14 cellular contexts compared by ENCODE assay signal in the genomic region with DNA sequence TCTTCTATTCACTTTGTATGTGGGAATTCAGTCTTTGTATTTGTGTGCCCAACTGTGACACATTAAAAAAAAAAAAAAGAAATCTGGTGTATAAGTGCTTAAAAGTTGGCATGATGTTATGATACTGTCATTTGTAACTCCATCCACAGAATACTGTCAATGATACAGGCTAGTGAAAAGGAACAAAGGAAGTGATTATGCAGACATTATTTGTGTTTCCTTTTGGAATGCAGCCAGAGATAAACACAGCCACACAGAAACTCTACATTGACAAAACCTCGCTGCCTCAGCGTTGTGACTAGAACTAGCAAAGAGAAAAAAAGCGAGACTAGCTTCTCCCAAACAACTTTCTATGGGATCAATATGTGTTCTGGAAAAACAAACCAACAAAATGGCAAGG.
DNase-seq lines count a peak whose midpoint lies in the region; FAIRE-seq and TF ChIP-seq lines count a peak whose summit lies in the region.
"Had no signal": no experiment of that assay in that cellular context is flagged by ENCODE, and none has a peak within 500 bp of the region (broad histone marks: within the 10 kb centered on the region; RNA-seq: fewer than 3 reads in every experiment).

No MANE protein-coding gene starts in this region.

- intact Hi-C loops in endothelial cell of umbilical vein (cut with micrococcal nuclease) = no loop called here

- H3K79me2 ChIP-seq in endothelial cell of umbilical vein (ENCODE audit: control insufficient read depth, insufficient read depth, low read length) = no peaks in the 10 kb centered on the region

- no peak overlapping the region for H2AFZ ChIP-seq in endothelial cell of umbilical vein (ENCODE audit: low read depth, low read length)

- CTCF ChIA-PET in endothelial cell of umbilical vein (lab: Charles Lee) = interaction anchor here (0.6 kb wide), 1 partner anchor 648 kb away, joined by 3 read pairs; no protein-coding TSS in a partner anchor
- CTCF ChIA-PET in activated CD4-positive, alpha-beta memory T cell treated with anti-CD3 and anti-CD28 coated beads, Interleukin-2, amount 10 ng/mL, durations not matched to agents 7 days and 5 days (lab: Charles Lee) = no interaction called here

- BruUV-seq in endothelial cell of umbilical vein (replicated peaks; lab: Mats Ljungman, UMichigan) = no TSS peak

- H3K27me3 ChIP-seq in endothelial cell of umbilical vein (ENCODE audit: control insufficient read depth in 2 of 2, insufficient read depth in 2 of 2, low read length in 2 of 2) = no peaks in the 10 kb centered on the region
- H3K27me3 ChIP-seq: thyroid gland had no signal

- peak; percentile 65 for FAIRE-seq in endothelial cell of umbilical vein (lab: Jason Lieb, UNC)
- FAIRE-seq: endometrium had no signal

- H3K4me3 ChIP-seq in endothelial cell of umbilical vein (replicated peaks in 1 of 3; ENCODE audit: insufficient read depth in 1 of 3, low read depth in 1 of 3, low read length in 3 of 3) = no peak overlapping the region
- H3K4me3 ChIP-seq: lower lobe of right lung, thyroid gland had no signal

- DNase-seq in NCI-H1092 treated with DMSO at 0.1 percent for 48 hours (lab: John Stamatoyannopoulos, UW) (peak; percentile 15), NCI-H748 treated with DMSO at 0.1 percent for 48 hours (lab: John Stamatoyannopoulos, UW) (peak; percentile 84), endothelial cell of umbilical vein (ENCODE audit: low read depth, low spot score) (peak; percentile 14), progenitor cell of endocrine pancreas (ENCODE audit: low spot score, unreplicated experiment) (no peak), SW 1271 (lab: John Stamatoyannopoulos, UW) (no peak), mesenteric fat pad (ENCODE audit: low spot score) (no peak), AML-193 (lab: John Stamatoyannopoulos, UW) (no peak)
- DNase-seq in activated CD4-positive, alpha-beta memory T cell treated with anti-CD3 and anti-CD28 coated beads, Interleukin-2, amount 10 ng/mL, durations not matched to agents 7 days and 5 days = no peak
- DNase-seq: activated T-cell treated with anti-CD3 and anti-CD28 coated beads, Interleukin-2, amount 50 U/mL, for 48 hours; aorta; CD4-positive, CD25-positive, alpha-beta regulatory T cell; lower lobe of right lung; thyroid gland had no signal

- TF ChIP-seq POLR2A in endothelial cell of umbilical vein (IDR thresholded peaks at IDR 0.05; ENCODE audit: low read depth, low read length) = no peak

- H3K9me1 ChIP-seq in endothelial cell of umbilical vein (replicated peaks; ENCODE audit: control insufficient read depth, extremely low read depth, insufficient read depth, low read length) = no peaks in the 10 kb centered on the region

- POLR2A ChIA-PET in endothelial cell of umbilical vein (lab: Charles Lee) = no interaction called here
- POLR2A ChIA-PET in activated CD4-positive, alpha-beta memory T cell treated with anti-CD3 and anti-CD28 coated beads, Interleukin-2, amount 10 ng/mL, durations not matched to agents 7 days and 5 days (lab: Charles Lee) = no interaction called here

- H3K4me1 ChIP-seq in endothelial cell of umbilical vein (ENCODE audit: control insufficient read depth, extremely low read depth, insufficient read depth, low read length) = no peaks in the 10 kb centered on the region
- H3K4me1 ChIP-seq: lower lobe of right lung, thyroid gland had no signal

- H3K9ac ChIP-seq in endothelial cell of umbilical vein (replicated peaks; ENCODE audit: extremely low read depth, insufficient read depth, low read length) = no peak overlapping the region

- no peak overlapping the region for H3K4me3 Mint-ChIP-seq in progenitor cell of endocrine pancreas (ENCODE audit: low read depth)
- H3K4me3 Mint-ChIP-seq in activated CD4-positive, alpha-beta memory T cell treated with anti-CD3 and anti-CD28 coated beads, Interleukin-2, amount 10 ng/mL, durations not matched to agents 7 days and 5 days = no peak overlapping the region
- H3K4me3 Mint-ChIP-seq: CD4-positive, CD25-positive, alpha-beta regulatory T cell had no signal

- H3K27ac ChIP-seq in endothelial cell of umbilical vein (ENCODE audit: insufficient read depth, low read depth, low read length) = no peak overlapping the region
- H3K27ac ChIP-seq: lower lobe of right lung, thyroid gland had no signal

- H3K9me3 Mint-ChIP-seq in progenitor cell of endocrine pancreas (ENCODE audit: low read depth) = no peaks in the 10 kb centered on the region
- H3K9me3 Mint-ChIP-seq in activated CD4-positive, alpha-beta memory T cell treated with anti-CD3 and anti-CD28 coated beads, Interleukin-2, amount 10 ng/mL, durations not matched to agents 7 days and 5 days = no peaks in the 10 kb centered on the region

- H3K4me1 Mint-ChIP-seq in progenitor cell of endocrine pancreas (ENCODE audit: low read depth) = peaks cover 5% of the 10 kb centered on the region
- no peaks in the 10 kb centered on the region for H3K4me1 Mint-ChIP-seq in activated CD4-positive, alpha-beta memory T cell treated with anti-CD3 and anti-CD28 coated beads, Interleukin-2, amount 10 ng/mL, durations not matched to agents 7 days and 5 days
- H3K4me1 Mint-ChIP-seq: CD4-positive, CD25-positive, alpha-beta regulatory T cell had no signal

- dilution Hi-C loops in endothelial cell of umbilical vein (cut with MboI; ENCODE audit: extremely low pct_ligation_motif_present, low sequenced_read_pairs) = no loop called here

- H3K36me3 ChIP-seq in endothelial cell of umbilical vein (ENCODE audit: control insufficient read depth in 2 of 2, extremely low read depth in 1 of 2, insufficient read depth in 2 of 2, low read length in 2 of 2) = no peaks in the 10 kb centered on the region
- H3K36me3 ChIP-seq: lower lobe of right lung, thyroid gland had no signal

- no peaks in the 10 kb centered on the region for H4K20me1 ChIP-seq in endothelial cell of umbilical vein (replicated peaks; ENCODE audit: control insufficient read depth, extremely low read depth, insufficient read depth, low read length)

- H3K36me3 Mint-ChIP-seq in progenitor cell of endocrine pancreas (ENCODE audit: insufficient read depth) = no peaks in the 10 kb centered on the region
- no peaks in the 10 kb centered on the region for H3K36me3 Mint-ChIP-seq in activated CD4-positive, alpha-beta memory T cell treated with anti-CD3 and anti-CD28 coated beads, Interleukin-2, amount 10 ng/mL, durations not matched to agents 7 days and 5 days (ENCODE audit: low read depth)
- H3K36me3 Mint-ChIP-seq: CD4-positive, CD25-positive, alpha-beta regulatory T cell had no signal

- H3K4me2 ChIP-seq in endothelial cell of umbilical vein (ENCODE audit: insufficient read depth, low read length) = no peak overlapping the region

- H3K9me3 ChIP-seq in endothelial cell of umbilical vein (replicated peaks; ENCODE audit: control insufficient read depth, insufficient read depth, low read length) = no peaks in the 10 kb centered on the region
- H3K9me3 ChIP-seq: lower lobe of right lung, thyroid gland had no signal

- no peaks in the 10 kb centered on the region for H3K27me3 Mint-ChIP-seq in progenitor cell of endocrine pancreas
- H3K27me3 Mint-ChIP-seq in activated CD4-positive, alpha-beta memory T cell treated with anti-CD3 and anti-CD28 coated beads, Interleukin-2, amount 10 ng/mL, durations not matched to agents 7 days and 5 days = no peaks in the 10 kb centered on the region
- H3K27me3 Mint-ChIP-seq: CD4-positive, CD25-positive, alpha-beta regulatory T cell had no signal

- TF ChIP-seq CTCF in endothelial cell of umbilical vein (IDR thresholded peaks at IDR 0.05; ENCODE audit: extremely low read depth in 1 of 2, insufficient read depth in 1 of 2, low read depth in 1 of 2, low read length in 2 of 2) (no peak), progenitor cell of endocrine pancreas (IDR thresholded peaks at IDR 0.05; ENCODE audit: unreplicated experiment) (no peak)

- H3K27ac Mint-ChIP-seq in progenitor cell of endocrine pancreas = peak overlapping the region; percentile 73
- no peak overlapping the region for H3K27ac Mint-ChIP-seq in activated CD4-positive, alpha-beta memory T cell treated with anti-CD3 and anti-CD28 coated beads, Interleukin-2, amount 10 ng/mL, durations not matched to agents 7 days and 5 days
- H3K27ac Mint-ChIP-seq: CD4-positive, CD25-positive, alpha-beta regulatory T cell had no signal

TF ChIP-seq in endothelial cell of umbilical vein, 7 proteins besides CTCF, POLR2A, EP300 and RAD21:
- no peak for TF ChIP-seq POLR2AphosphoS5 (IDR thresholded peaks at IDR 0.05; ENCODE audit: insufficient read depth, low read depth, low read length)
- TF ChIP-seq EZH2 (IDR thresholded peaks at IDR 0.05; ENCODE audit: borderline replicate concordance, low read depth, low read length, severe bottlenecking) = no peak

Comparison
In these comparisons a context has a peak if more than half of its experiments do, and no peak if none do; other contexts are left out.
1. DNase-seq: peak in NCI-H1092 treated with DMSO at 0.1 percent for 48 hours (single experiment), NCI-H748 treated with DMSO at 0.1 percent for 48 hours (single experiment) and endothelial cell of umbilical vein (single experiment); none in progenitor cell of endocrine pancreas (single experiment), activated CD4-positive, alpha-beta memory T cell treated with anti-CD3 and anti-CD28 coated beads, Interleukin-2, amount 10 ng/mL, durations not matched to agents 7 days and 5 days (single experiment), SW 1271 (0 of 2), mesenteric fat pad (single experiment) and AML-193 (0 of 2).